Comparison of ENCODE assay signal across 13 cellular contexts in the genomic region with DNA sequence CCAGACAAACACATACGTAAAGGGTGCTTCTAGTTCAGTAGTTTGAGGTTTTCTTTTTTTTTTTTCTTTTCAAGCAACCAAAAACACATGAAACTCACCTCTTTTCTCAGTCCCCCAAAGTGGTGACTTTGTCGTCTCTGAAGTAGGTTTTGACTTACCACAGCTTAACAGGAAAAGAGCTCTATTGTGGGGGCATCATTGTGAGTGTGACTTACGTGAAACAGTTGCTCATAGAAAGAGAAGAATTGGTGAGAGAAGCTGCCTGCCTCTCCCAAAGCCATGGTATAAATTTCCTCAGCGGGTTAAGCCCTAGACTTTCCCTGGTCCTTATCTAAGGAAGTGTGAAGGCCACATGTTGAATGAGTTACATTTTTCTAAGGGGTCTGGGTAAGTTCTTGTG. TPM values are rescaled to one million over a fixed set of nuclear protein-coding genes. Genes with fewer than 3 reads are reported as not detected.
DNase-seq lines count a peak whose midpoint lies in the region; ATAC-seq and TF ChIP-seq lines count a peak whose summit lies in the region.
"Had no signal": no experiment of that assay in that cellular context is flagged by ENCODE, and none has a peak within 500 bp of the region (broad histone marks: within the 10 kb centered on the region; RNA-seq: fewer than 3 reads in every experiment).

No MANE protein-coding gene starts in this region.

- peaks cover 23% of the 10 kb centered on the region for H3K36me3 Mint-ChIP-seq in activated CD4-positive, alpha-beta memory T cell treated with anti-CD3 and anti-CD28 coated beads, Interleukin-2, amount 10 ng/mL, durations not matched to agents 7 days and 5 days (ENCODE audit: low read depth)
- no peaks in the 10 kb centered on the region for H3K36me3 Mint-ChIP-seq in naive thymus-derived CD8-positive, alpha-beta T cell

- H3K9me3 ChIP-seq in prostate gland = no peaks in the 10 kb centered on the region

- H3K4me1 ChIP-seq in prostate gland (replicated peaks) = no peaks in the 10 kb centered on the region

- no peaks in the 10 kb centered on the region for H3K9me3 Mint-ChIP-seq in activated CD4-positive, alpha-beta memory T cell treated with anti-CD3 and anti-CD28 coated beads, Interleukin-2, amount 10 ng/mL, durations not matched to agents 7 days and 5 days
- H3K9me3 Mint-ChIP-seq in naive thymus-derived CD8-positive, alpha-beta T cell = no peaks in the 10 kb centered on the region
- H3K9me3 Mint-ChIP-seq: dendritic cell treated with granulocyte-macrophage colony-stimulating factor and Interleukin-4, amounts not matched to agents 40 ng/mL and 50 ng/mL, for 4 days had no signal

- H3K27ac Mint-ChIP-seq in activated CD4-positive, alpha-beta memory T cell treated with anti-CD3 and anti-CD28 coated beads, Interleukin-2, amount 10 ng/mL, durations not matched to agents 7 days and 5 days = peak overlapping the region; percentile 68
- H3K27ac Mint-ChIP-seq in naive thymus-derived CD8-positive, alpha-beta T cell = peak overlapping the region in 9 of 10 donors; percentile 17 to 92 (median 74)
- H3K27ac Mint-ChIP-seq: dendritic cell treated with granulocyte-macrophage colony-stimulating factor and Interleukin-4, amounts not matched to agents 40 ng/mL and 50 ng/mL, for 4 days had no signal

- CTCF ChIA-PET in activated CD4-positive, alpha-beta memory T cell treated with anti-CD3 and anti-CD28 coated beads, Interleukin-2, amount 10 ng/mL, durations not matched to agents 7 days and 5 days (lab: Charles Lee) = interaction anchor here (0.8 to 1.7 kb wide), 7 partner anchors 8 to 61 kb away, joined by 3 to 8 read pairs (median 3); partner anchors contain the start of gene FASLG

- no peaks in the 10 kb centered on the region for H3K27me3 Mint-ChIP-seq in activated CD4-positive, alpha-beta memory T cell treated with anti-CD3 and anti-CD28 coated beads, Interleukin-2, amount 10 ng/mL, durations not matched to agents 7 days and 5 days
- H3K27me3 Mint-ChIP-seq in naive thymus-derived CD8-positive, alpha-beta T cell = peaks cover 13 to 92% (median 36%) of the 10 kb centered on the region in 5 donors
- H3K27me3 Mint-ChIP-seq: dendritic cell treated with granulocyte-macrophage colony-stimulating factor and Interleukin-4, amounts not matched to agents 40 ng/mL and 50 ng/mL, for 4 days had no signal

- TF ChIP-seq CTCF in prostate gland (IDR thresholded peaks at IDR 0.05) = no peak

- 83% methylated on average over 4 of the region's 4 CpGs for WGBS in prostate gland

- H3K4me3 ChIP-seq in prostate gland = no peak overlapping the region

- peak; percentile 46 to 51 for DNase-seq in activated CD4-positive, alpha-beta T cell treated with anti-CD3 and anti-CD28 coated beads for 4 hours
- no peak for DNase-seq in activated CD4-positive, alpha-beta T cell treated with anti-CD3 and anti-CD28 coated beads, Interleukin-2, amount 50 U/mL, for 1 hour
- no peak for DNase-seq in activated CD4-positive, alpha-beta memory T cell treated with anti-CD3 and anti-CD28 coated beads, Interleukin-2, amount 10 ng/mL, durations not matched to agents 7 days and 5 days
- DNase-seq in naive thymus-derived CD8-positive, alpha-beta T cell = peak in 8 of 10 donors; percentile 35 to 91 (median 74)
- no peak for DNase-seq in prostate gland (ENCODE audit: low spot score)
- no peak for DNase-seq in NOMO-1 treated with DMSO at 0.1 percent for 48 hours (lab: John Stamatoyannopoulos, UW; ENCODE audit: unreplicated experiment)
- DNase-seq: NCI-H345 had no signal

- no peak overlapping the region for H3K27ac ChIP-seq in prostate gland

- POLR2A ChIA-PET in activated CD4-positive, alpha-beta memory T cell treated with anti-CD3 and anti-CD28 coated beads, Interleukin-2, amount 10 ng/mL, durations not matched to agents 7 days and 5 days (lab: Charles Lee) = interaction anchor here (0.8 to 2.2 kb wide), 5 partner anchors 10 to 138 kb away, joined by 3 to 10 read pairs (median 5); partner anchors contain the start of gene SUCO
- POLR2A ChIA-PET in naive thymus-derived CD8-positive, alpha-beta T cell (lab: Charles Lee) = interaction anchor here (0.6 to 1.2 kb wide), 8 partner anchors 16 to 38 kb away, joined by 3 to 4 read pairs (median 3); no protein-coding TSS in a partner anchor

- H3K4me1 Mint-ChIP-seq in activated CD4-positive, alpha-beta memory T cell treated with anti-CD3 and anti-CD28 coated beads, Interleukin-2, amount 10 ng/mL, durations not matched to agents 7 days and 5 days = peaks cover 54% of the 10 kb centered on the region
- peaks cover 24 to 68% (median 48%) of the 10 kb centered on the region in 4 donors for H3K4me1 Mint-ChIP-seq in naive thymus-derived CD8-positive, alpha-beta T cell

- peak; percentile 51 for ATAC-seq in GM21447 (IDR thresholded peaks at IDR 0.05; ENCODE audit: unreplicated experiment)
- peak; percentile 96 to 97 for ATAC-seq in naive thymus-derived CD8-positive, alpha-beta T cell
- ATAC-seq in GM18858 (IDR thresholded peaks at IDR 0.05; ENCODE audit: unreplicated experiment) = no peak
- ATAC-seq: Panc1 had no signal

- H3K36me3 ChIP-seq in prostate gland = no peaks in the 10 kb centered on the region

- TF ChIP-seq POLR2A in prostate gland (IDR thresholded peaks at IDR 0.05) = no peak

- intact Hi-C loops in prostate gland (cut with DNase I) = no loop called here

- no peak overlapping the region for H3K4me3 Mint-ChIP-seq in activated CD4-positive, alpha-beta memory T cell treated with anti-CD3 and anti-CD28 coated beads, Interleukin-2, amount 10 ng/mL, durations not matched to agents 7 days and 5 days
- peak overlapping the region in 9 of 10 donors; percentile 12 to 72 (median 60) for H3K4me3 Mint-ChIP-seq in naive thymus-derived CD8-positive, alpha-beta T cell
- H3K4me3 Mint-ChIP-seq: dendritic cell treated with granulocyte-macrophage colony-stimulating factor and Interleukin-4, amounts not matched to agents 40 ng/mL and 50 ng/mL, for 4 days had no signal

- H3K27me3 ChIP-seq in prostate gland (replicated peaks; ENCODE audit: insufficient read depth) = no peaks in the 10 kb centered on the region

RNA-seq across cellular contexts. Expression of gene FASLG, which starts 11.9 kb away (rescaled TPM):
- total RNA-seq in activated CD4-positive, alpha-beta memory T cell treated with anti-CD3 and anti-CD28 coated beads, Interleukin-2, amount 10 ng/mL, durations not matched to agents 7 days and 5 days = 1 to 10 TPM; 3.6 to 3.9 TPM
- under 1 TPM in 1 of 2 experiments, not detected in 1; 0.18 TPM for total RNA-seq in naive thymus-derived CD8-positive, alpha-beta T cell
- 1 to 10 TPM in 1 of 3 donors, not detected in 2; 2.3 TPM for polyA plus RNA-seq in naive thymus-derived CD8-positive, alpha-beta T cell
- not detected for total RNA-seq in prostate gland
- total RNA-seq: fibroblast of villous mesenchyme, pulmonary artery endothelial cell had no signal

Comparison
In these comparisons a context has a peak if more than half of its experiments do, and no peak if none do; other contexts are left out.
1. DNase-seq: peak in activated CD4-positive, alpha-beta T cell treated with anti-CD3 and anti-CD28 coated beads for 4 hours (2 of 2) and naive thymus-derived CD8-positive, alpha-beta T cell (8 of 10); none in activated CD4-positive, alpha-beta T cell treated with anti-CD3 and anti-CD28 coated beads, Interleukin-2, amount 50 U/mL, for 1 hour (single experiment), activated CD4-positive, alpha-beta memory T cell treated with anti-CD3 and anti-CD28 coated beads, Interleukin-2, amount 10 ng/mL, durations not matched to agents 7 days and 5 days (single experiment), prostate gland (single experiment) and NOMO-1 treated with DMSO at 0.1 percent for 48 hours (single experiment).